In the genomic region with DNA sequence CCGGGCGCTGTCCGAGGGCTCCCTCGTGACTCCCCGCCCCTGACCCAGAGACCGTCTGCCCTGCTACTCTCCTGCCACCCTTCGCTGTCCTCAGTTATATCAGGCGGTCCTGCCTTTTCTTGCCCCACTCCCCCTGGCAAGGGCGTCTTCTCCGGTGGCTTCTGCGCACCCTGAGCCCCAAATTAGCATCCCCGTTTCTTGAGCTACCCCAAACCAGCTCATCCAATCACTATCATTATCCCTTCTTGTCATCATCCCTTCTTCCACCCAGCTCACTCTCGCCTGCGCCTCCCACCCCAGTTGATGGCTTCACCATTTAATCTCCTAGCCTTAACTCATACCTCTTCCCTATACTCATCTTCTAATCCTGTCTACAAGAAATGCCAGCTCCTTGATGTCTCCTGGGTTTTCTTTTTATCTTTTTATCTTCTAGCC, we compare ENCODE assay signal across 8 cellular contexts. TPM values are rescaled to one million over a fixed set of nuclear protein-coding genes. Genes with fewer than 3 reads are reported as not detected.
DNase-seq lines count a peak whose midpoint lies in the region; ATAC-seq and TF ChIP-seq lines count a peak whose summit lies in the region.

No MANE protein-coding gene starts in this region.

- H3K9me3 Mint-ChIP-seq in type B pancreatic cell: no peaks in the 10 kb centered on the region

- peak; percentile 15 for DNase-seq in central memory CD4-positive, alpha-beta T cell
- DNase-seq in lung (ENCODE audit: low spot score) (no peak), type B pancreatic cell (ENCODE audit: extremely low spot score, unreplicated experiment) (no peak), NCI-H345 treated with DMSO at 0.1 percent for 48 hours (lab: John Stamatoyannopoulos, UW; ENCODE audit: unreplicated experiment) (no peak), foreskin melanocyte (no peak)
- DNase-seq in stimulated activated CD4-positive, alpha-beta T cell treated with anti-CD3 and anti-CD28 coated beads, Interleukin-2, amount 100 ng/mL, for 24 hours: no peak

- H3K36me3 ChIP-seq in KOPT-K1 (ENCODE audit: insufficient read depth, low read length): no peaks in the 10 kb centered on the region
- peaks cover 0 to 2% of the 10 kb centered on the region in 2 donors for H3K36me3 ChIP-seq in lung (ENCODE audit: control insufficient read depth in 2 of 2, insufficient read depth in 2 of 2, low read length in 2 of 2)

- H3K27ac Mint-ChIP-seq in type B pancreatic cell: peak overlapping the region; percentile 84

- H3K4me3 Mint-ChIP-seq in type B pancreatic cell: peak overlapping the region; percentile 96

- H3K27me3 ChIP-seq in lung (ENCODE audit: control insufficient read depth, insufficient read depth): no peaks in the 10 kb centered on the region

- H3K4me1 Mint-ChIP-seq in type B pancreatic cell (ENCODE audit: unreplicated experiment): peaks cover 29% of the 10 kb centered on the region

- no peak for TF ChIP-seq CTCF in lung (IDR thresholded peaks at IDR 0.05; ENCODE audit: control extremely low read depth, extremely low read depth)
- TF ChIP-seq CTCF in type B pancreatic cell (conservative IDR thresholded peaks at IDR 0.05): no peak

- H3K4me1 ChIP-seq in lung (ENCODE audit: control insufficient read depth in 2 of 2, insufficient read depth in 2 of 2, low read length in 2 of 2): peaks cover 13 to 18% of the 10 kb centered on the region in 2 donors

- H3K9me3 ChIP-seq in KOPT-K1 (ENCODE audit: insufficient read depth, low read length, poor library complexity, severe bottlenecking) (no peaks in the 10 kb centered on the region), lung (ENCODE audit: control insufficient read depth in 2 of 2, insufficient read depth in 1 of 2, low read length in 1 of 2) (no peaks in the 10 kb centered on the region)

- peak overlapping the region; percentile 95 for H3K4me3 ChIP-seq in lung

- ATAC-seq in GM18909 (IDR thresholded peaks at IDR 0.05; ENCODE audit: poor library complexity, unreplicated experiment) (peak; percentile 1), lung (ENCODE audit: insufficient read depth, low FRiP score) (no peak)

- 1 to 3% methylated on average over 14 of the region's 14 CpGs for WGBS in lung, 2 donors

- H3K36me3 Mint-ChIP-seq in type B pancreatic cell: peaks cover 13% of the 10 kb centered on the region

- H3K27ac ChIP-seq in KOPT-K1 (ENCODE audit: low read depth, low read length, poor library complexity, severe bottlenecking) (peak overlapping the region; percentile 9), lung (ENCODE audit: low read depth in 1 of 2, low read length in 1 of 2) (peak overlapping the region; percentile 95 to 96)

- no peaks in the 10 kb centered on the region for H3K27me3 Mint-ChIP-seq in type B pancreatic cell

RNA-seq across cellular contexts. Expression of gene TTC21A, which starts 0.4 kb away (rescaled TPM):
- total RNA-seq in lung (10 to 100 TPM; 14.2 to 30.4 TPM), type B pancreatic cell (ENCODE audit: low replicate concordance) (9.8 and 10.3 TPM in 2 replicates)
- polyA plus RNA-seq in lung: 1 to 10 TPM; 6.1 to 9.2 TPM

RNA-seq across cellular contexts. Expression of gene GORASP1, which starts 0.5 kb away (rescaled TPM):
- total RNA-seq in lung (10 to 100 TPM; 54.8 to 71.1 TPM), type B pancreatic cell (ENCODE audit: low replicate concordance) (76.5 and 98.4 TPM in 2 replicates)
- 10 to 100 TPM; 28.7 to 42.3 TPM for polyA plus RNA-seq in lung

RNA-seq across cellular contexts. Expression of gene CSRNP1, which starts 45.5 kb away (rescaled TPM):
- total RNA-seq in lung: 10 to 100 TPM; 32.8 to 37.9 TPM
- polyA plus RNA-seq in lung: 10 to 100 TPM; 25.2 to 97.8 TPM
- 7.5 and 24.5 TPM in 2 replicates for total RNA-seq in type B pancreatic cell (ENCODE audit: low replicate concordance)

RNA-seq across cellular contexts. Expression of gene WDR48, which starts 56.1 kb away (rescaled TPM):
- total RNA-seq in lung (10 to 100 TPM; 24.1 to 58.8 TPM), type B pancreatic cell (ENCODE audit: low replicate concordance) (45.0 and 61.4 TPM in 2 replicates)
- polyA plus RNA-seq in lung: 10 to 100 TPM in 1 of 2 donors, 1 to 10 TPM in 1; 8.8 to 13.5 TPM

RNA-seq across cellular contexts. Expression of gene SCN11A, which starts 56.1 kb away (rescaled TPM):
- under 1 TPM; 0.12 to 0.60 TPM for total RNA-seq in lung
- under 1 TPM; 0.04 to 0.06 TPM for polyA plus RNA-seq in lung
- 0.21 and 1.4 TPM in 2 replicates for total RNA-seq in type B pancreatic cell (ENCODE audit: low replicate concordance)
